In the genomic region with DNA sequence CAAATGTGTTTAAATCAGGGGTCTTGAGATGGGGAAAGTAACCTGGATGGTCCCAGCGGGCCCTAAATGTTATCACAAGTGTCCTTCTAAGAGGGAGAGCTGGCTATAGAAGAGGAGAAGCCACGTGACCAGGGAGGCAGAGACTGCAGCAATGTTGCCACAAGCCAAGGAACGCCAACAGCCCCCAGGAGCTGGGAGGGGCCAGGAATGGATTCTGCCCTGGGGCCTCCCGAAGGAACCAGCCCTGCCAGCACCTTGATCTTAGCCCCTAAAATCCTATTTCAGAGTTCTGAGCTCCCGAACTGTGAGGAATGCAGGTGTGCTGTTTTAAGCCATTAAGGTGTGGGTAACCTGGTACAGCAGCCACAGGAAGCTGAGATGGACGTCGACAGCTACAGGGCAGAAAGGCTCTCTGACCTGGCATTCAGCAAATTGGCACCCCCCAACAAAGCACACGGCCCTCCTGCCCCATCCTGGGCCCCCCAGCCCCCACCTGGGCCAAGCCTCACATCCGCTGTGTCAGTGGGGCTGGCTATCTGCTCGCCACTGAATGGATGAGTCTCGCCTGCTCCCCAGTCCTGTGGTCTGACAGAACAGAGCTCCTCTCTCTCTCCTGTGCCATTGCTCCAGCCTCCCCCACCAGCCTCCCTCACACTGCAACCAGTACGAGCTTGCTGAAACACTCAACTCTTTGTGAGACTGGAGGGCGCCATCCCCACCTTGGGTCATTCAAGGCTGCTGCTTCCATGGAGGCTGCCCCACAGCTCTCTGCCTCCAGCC, we compare ENCODE assay signal across 11 cellular contexts.
DNase-seq lines count a peak whose midpoint lies in the region; ATAC-seq lines count a peak whose summit lies in the region.
"Had no signal": no experiment of that assay in that cellular context is flagged by ENCODE, and none has a peak within 500 bp of the region (broad histone marks: within the 10 kb centered on the region; RNA-seq: fewer than 3 reads in every experiment).

No MANE protein-coding gene starts in this region.

- DNase-seq in MG63 (peak; percentile 48), nucleus accumbens (lab: John Stamatoyannopoulos, UW) (no peak), NCI-H2171 (lab: John Stamatoyannopoulos, UW) (no peak)
- DNase-seq: effector CD8-positive, alpha-beta T cell; NCI-H2029; stimulated activated CD4-positive, alpha-beta T cell treated with anti-CD3 and anti-CD28 coated beads, Interleukin-12 subunit alpha, Interleukin-12 subunit beta, amount 100 ng/mL, for 4 hours had no signal

- H3K9me3 ChIP-seq in MG63 (no peaks in the 10 kb centered on the region), duodenal mucosa (ENCODE audit: control insufficient read depth in 1 of 2, low read length in 2 of 2) (no peaks in the 10 kb centered on the region), mesodermal cell (ENCODE audit: control insufficient read depth, low read length) (no peaks in the 10 kb centered on the region), stomach smooth muscle (ENCODE audit: control insufficient read depth in 2 of 2, low read length in 2 of 2) (no peaks in the 10 kb centered on the region)

- peaks cover 0 to 6% of the 10 kb centered on the region in 2 donors for H3K4me1 ChIP-seq in duodenal mucosa (ENCODE audit: control insufficient read depth in 1 of 2, insufficient read depth in 2 of 2, low read length in 2 of 2)
- H3K4me1 ChIP-seq in mesodermal cell (ENCODE audit: control insufficient read depth, insufficient read depth, low read length, poor library complexity, severe bottlenecking) = peaks cover 28% of the 10 kb centered on the region
- H3K4me1 ChIP-seq in stomach smooth muscle (ENCODE audit: control insufficient read depth, insufficient read depth, low read length) = peaks cover 47% of the 10 kb centered on the region

- H3K4me3 ChIP-seq in MG63 (no peak overlapping the region), duodenal mucosa (ENCODE audit: low read depth in 1 of 2, low read length in 2 of 2) (no peak overlapping the region), mesodermal cell (ENCODE audit: extremely low read depth, insufficient read depth, low read length, poor library complexity, severe bottlenecking) (no peak overlapping the region), stomach smooth muscle (ENCODE audit: low read length in 2 of 2) (no peak overlapping the region)

- peaks cover 64% of the 10 kb centered on the region for H3K36me3 ChIP-seq in MG63
- no peaks in the 10 kb centered on the region for H3K36me3 ChIP-seq in duodenal mucosa (ENCODE audit: control insufficient read depth in 1 of 2, insufficient read depth in 2 of 2, low read length in 2 of 2)
- no peaks in the 10 kb centered on the region for H3K36me3 ChIP-seq in mesodermal cell (ENCODE audit: control insufficient read depth, insufficient read depth, low read length)
- no peaks in the 10 kb centered on the region for H3K36me3 ChIP-seq in stomach smooth muscle (ENCODE audit: control insufficient read depth in 2 of 2, insufficient read depth in 2 of 2, low read length in 2 of 2)

- 86 to 88% methylated on average over 9 to 11 of the region's 13 CpGs for WGBS in mesodermal cell (ENCODE audit: insufficient coverage in 2 of 2), 2 experiments

- H3K9ac ChIP-seq in duodenal mucosa (ENCODE audit: low read depth in 1 of 2, low read length in 2 of 2) (no peak overlapping the region), stomach smooth muscle (ENCODE audit: low read length in 2 of 2) (peak overlapping the region in 1 of 2 donors; percentile 29)

- H3K27me3 ChIP-seq in MG63 (no peaks in the 10 kb centered on the region), duodenal mucosa (ENCODE audit: control insufficient read depth in 1 of 2, insufficient read depth in 2 of 2, low read length in 2 of 2) (no peaks in the 10 kb centered on the region), stomach smooth muscle (ENCODE audit: control insufficient read depth in 1 of 2, insufficient read depth in 2 of 2, low read length in 2 of 2) (no peaks in the 10 kb centered on the region)

- H3K27ac ChIP-seq in duodenal mucosa (ENCODE audit: low read depth, low read length) (peak overlapping the region; percentile 10), mesodermal cell (ENCODE audit: low read depth, low read length, severe bottlenecking) (peak overlapping the region; percentile 73), stomach smooth muscle (ENCODE audit: low read length) (peak overlapping the region; percentile 58)

- ATAC-seq in HG02840 (IDR thresholded peaks at IDR 0.05; ENCODE audit: low FRiP score, unreplicated experiment) (no peak), GM19463 (IDR thresholded peaks at IDR 0.05; ENCODE audit: unreplicated experiment) (no peak)

Comparison
In these comparisons a context has a peak if more than half of its experiments do, and no peak if none do; other contexts are left out.
1. H3K27ac ChIP-seq: peak in every context shown above with its lines; median percentile 73 in mesodermal cell; 58 in stomach smooth muscle; 10 in duodenal mucosa.